Comparison of ENCODE assay signal across 8 cellular contexts in the genomic region with DNA sequence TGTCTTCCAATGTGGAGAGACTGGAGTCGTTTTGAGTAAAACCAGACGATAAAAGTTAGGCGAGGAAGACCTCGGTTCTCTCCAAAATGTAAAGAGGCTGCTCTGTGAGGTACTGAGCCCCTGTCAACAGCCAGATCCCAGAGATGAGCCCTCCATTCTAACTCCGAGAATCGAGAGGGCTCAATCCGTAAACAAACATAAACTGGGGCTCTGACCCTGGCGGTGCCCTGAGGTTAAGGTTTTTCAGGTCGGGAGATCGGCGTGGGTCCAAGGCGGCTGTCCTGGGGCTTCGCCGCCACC. TPM values are rescaled to one million over a fixed set of nuclear protein-coding genes. Genes with fewer than 3 reads are reported as not detected.
DNase-seq lines count a peak whose midpoint lies in the region; ATAC-seq and TF ChIP-seq lines count a peak whose summit lies in the region.

No MANE protein-coding gene starts in this region.

- peaks cover 44% of the 10 kb centered on the region for H3K36me3 Mint-ChIP-seq in dendritic cell treated with granulocyte-macrophage colony-stimulating factor and Interleukin-4, amounts not matched to agents 40 ng/mL and 50 ng/mL, for 4 days (ENCODE audit: low read depth)

- no peaks in the 10 kb centered on the region for H3K27me3 Mint-ChIP-seq in dendritic cell treated with granulocyte-macrophage colony-stimulating factor and Interleukin-4, amounts not matched to agents 40 ng/mL and 50 ng/mL, for 4 days

- intact Hi-C loops in dendritic cell treated with granulocyte-macrophage colony-stimulating factor and Interleukin-4, amounts not matched to agents 40 ng/mL and 50 ng/mL, for 4 days (cut with micrococcal nuclease), result no loop called here

- TF ChIP-seq EP300 in neural cell (conservative IDR thresholded peaks at IDR 0.05; ENCODE audit: poor library complexity, severe bottlenecking), result no peak

- H3K36me3 ChIP-seq in neural cell (ENCODE audit: insufficient read depth, low read length), result no peaks in the 10 kb centered on the region

- H3K9me3 ChIP-seq in neural cell (ENCODE audit: low read length), result no peaks in the 10 kb centered on the region

- no peaks in the 10 kb centered on the region for H3K9me2 ChIP-seq in neural cell (ENCODE audit: insufficient read depth, low read length)

- TF ChIP-seq CTCF in LNCaP clone FGC (IDR thresholded peaks at IDR 0.05; ENCODE audit: control insufficient read depth, extremely low read depth, insufficient read depth) (no peak), neural cell (IDR thresholded peaks at IDR 0.05; ENCODE audit: poor library complexity, severe bottlenecking) (no peak)

- H4K20me1 ChIP-seq in neural cell (ENCODE audit: insufficient read depth), result no peaks in the 10 kb centered on the region

- no peak for TF ChIP-seq RAD21 in neural cell (conservative IDR thresholded peaks at IDR 0.05)

- H3K9me3 Mint-ChIP-seq in dendritic cell treated with granulocyte-macrophage colony-stimulating factor and Interleukin-4, amounts not matched to agents 40 ng/mL and 50 ng/mL, for 4 days, result no peaks in the 10 kb centered on the region

- H3K4me3 ChIP-seq in GM08714 (ENCODE audit: low read length) (peak overlapping the region; percentile 97), LNCaP clone FGC (ENCODE audit: low read depth, low read length) (peak overlapping the region; percentile 97), neural cell (ENCODE audit: low read length) (peak overlapping the region; percentile 88)

- peak overlapping the region; percentile 84 for H2AFZ ChIP-seq in neural cell (ENCODE audit: low read depth, low read length)

- H3K9ac ChIP-seq in neural cell (ENCODE audit: low read length), result peak overlapping the region; percentile 82

- no peaks in the 10 kb centered on the region for H3K27me3 ChIP-seq in neural cell (ENCODE audit: insufficient read depth, low read depth, low read length)

- H3K27ac Mint-ChIP-seq in dendritic cell treated with granulocyte-macrophage colony-stimulating factor and Interleukin-4, amounts not matched to agents 40 ng/mL and 50 ng/mL, for 4 days, result peak overlapping the region; percentile 89

- no peaks in the 10 kb centered on the region for H3F3A ChIP-seq in neural cell (ENCODE audit: insufficient read depth, low read length, poor library complexity, severe bottlenecking)

- peaks cover 53% of the 10 kb centered on the region for H3K4me1 Mint-ChIP-seq in dendritic cell treated with granulocyte-macrophage colony-stimulating factor and Interleukin-4, amounts not matched to agents 40 ng/mL and 50 ng/mL, for 4 days (ENCODE audit: low read depth)

- ATAC-seq in GM18868 (IDR thresholded peaks at IDR 0.05; ENCODE audit: unreplicated experiment), result no peak
- no peak for ATAC-seq in HG02938 (IDR thresholded peaks at IDR 0.05; ENCODE audit: unreplicated experiment)

- peak overlapping the region; percentile 87 for H3K4me3 Mint-ChIP-seq in dendritic cell treated with granulocyte-macrophage colony-stimulating factor and Interleukin-4, amounts not matched to agents 40 ng/mL and 50 ng/mL, for 4 days

- DNase-seq in LNCaP clone FGC (ENCODE audit: low read depth) (no peak), NCI-H146 treated with DMSO at 0.1 percent for 48 hours (lab: John Stamatoyannopoulos, UW; ENCODE audit: unreplicated experiment) (no peak), midbrain (lab: John Stamatoyannopoulos, UW) (no peak)

- H3K4me2 ChIP-seq in neural cell (ENCODE audit: low read length), result peak overlapping the region; percentile 83

- H3K27ac ChIP-seq in neural cell (ENCODE audit: low read length), result peak overlapping the region; percentile 66

- peaks cover 12% of the 10 kb centered on the region for H3K79me2 ChIP-seq in neural cell (replicated peaks; ENCODE audit: insufficient read depth, low read length)

TF ChIP-seq in neural cell, 6 proteins besides CTCF, POLR2A, EP300 and RAD21:
- TF ChIP-seq EZH2 (IDR thresholded peaks at IDR 0.05; ENCODE audit: borderline replicate concordance, insufficient read depth, low read length, poor library complexity, severe bottlenecking) (no peak), MXI1 (conservative IDR thresholded peaks at IDR 0.05; ENCODE audit: poor library complexity, severe bottlenecking) (no peak), POLR2AphosphoS5 (IDR thresholded peaks at IDR 0.05) (no peak), TAF1 (IDR thresholded peaks at IDR 0.05; ENCODE audit: low read depth) (no peak), SMC3 (conservative IDR thresholded peaks at IDR 0.05; ENCODE audit: poor library complexity) (no peak)
- TF ChIP-seq, protein P1, sequence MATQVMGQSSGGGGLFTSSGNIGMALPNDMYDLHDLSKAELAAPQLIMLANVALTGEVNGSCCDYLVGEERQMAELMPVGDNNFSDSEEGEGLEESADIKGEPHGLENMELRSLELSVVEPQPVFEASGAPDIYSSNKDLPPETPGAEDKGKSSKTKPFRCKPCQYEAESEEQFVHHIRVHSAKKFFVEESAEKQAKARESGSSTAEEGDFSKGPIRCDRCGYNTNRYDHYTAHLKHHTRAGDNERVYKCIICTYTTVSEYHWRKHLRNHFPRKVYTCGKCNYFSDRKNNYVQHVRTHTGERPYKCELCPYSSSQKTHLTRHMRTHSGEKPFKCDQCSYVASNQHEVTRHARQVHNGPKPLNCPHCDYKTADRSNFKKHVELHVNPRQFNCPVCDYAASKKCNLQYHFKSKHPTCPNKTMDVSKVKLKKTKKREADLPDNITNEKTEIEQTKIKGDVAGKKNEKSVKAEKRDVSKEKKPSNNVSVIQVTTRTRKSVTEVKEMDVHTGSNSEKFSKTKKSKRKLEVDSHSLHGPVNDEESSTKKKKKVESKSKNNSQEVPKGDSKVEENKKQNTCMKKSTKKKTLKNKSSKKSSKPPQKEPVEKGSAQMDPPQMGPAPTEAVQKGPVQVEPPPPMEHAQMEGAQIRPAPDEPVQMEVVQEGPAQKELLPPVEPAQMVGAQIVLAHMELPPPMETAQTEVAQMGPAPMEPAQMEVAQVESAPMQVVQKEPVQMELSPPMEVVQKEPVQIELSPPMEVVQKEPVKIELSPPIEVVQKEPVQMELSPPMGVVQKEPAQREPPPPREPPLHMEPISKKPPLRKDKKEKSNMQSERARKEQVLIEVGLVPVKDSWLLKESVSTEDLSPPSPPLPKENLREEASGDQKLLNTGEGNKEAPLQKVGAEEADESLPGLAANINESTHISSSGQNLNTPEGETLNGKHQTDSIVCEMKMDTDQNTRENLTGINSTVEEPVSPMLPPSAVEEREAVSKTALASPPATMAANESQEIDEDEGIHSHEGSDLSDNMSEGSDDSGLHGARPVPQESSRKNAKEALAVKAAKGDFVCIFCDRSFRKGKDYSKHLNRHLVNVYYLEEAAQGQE (IDR thresholded peaks at IDR 0.05; ENCODE audit: borderline replicate concordance), result no peak

RNA-seq across cellular contexts. Expression of a gene that starts 0.4 kb away (rescaled TPM):
- polyA plus RNA-seq in neural cell, result 11.6 and 13.4 TPM in 2 replicates
- polyA minus RNA-seq in neural cell, result 17.0 and 19.0 TPM in 2 replicates

RNA-seq across cellular contexts. Expression of a gene that starts 3.8 kb away (rescaled TPM):
- polyA plus RNA-seq in neural cell, result 100.0 and 108 TPM in 2 replicates
- 64.8 and 78.5 TPM in 2 replicates for polyA minus RNA-seq in neural cell

RNA-seq across cellular contexts. Expression of a gene that starts 22.5 kb away (rescaled TPM):
- polyA plus RNA-seq in neural cell, result 6.7 and 7.7 TPM in 2 replicates
- polyA minus RNA-seq in neural cell, result 2.4 TPM in 2 replicates

RNA-seq across cellular contexts. Expression of a gene that starts 46.1 kb away (rescaled TPM):
- polyA plus RNA-seq in neural cell, result 0.40 and 1.1 TPM in 2 replicates
- 0.97 and 1.6 TPM in 2 replicates for polyA minus RNA-seq in neural cell
